In genomic region chr12:103640831-103641230, GRCh38 we compare ENCODE assay signal across 18 cellular contexts. TPM values are rescaled to one million over a fixed set of nuclear protein-coding genes. Genes with fewer than 3 reads are reported as not detected.
A peak's percentile ranks its signal among the peaks of the same experiment; 100 is the strongest.
DNase-seq lines count a peak whose midpoint lies in the region; ATAC-seq, FAIRE-seq and TF ChIP-seq lines count a peak whose summit lies in the region.
"Had no signal": no experiment of that assay in that cellular context is flagged by ENCODE, and none has a peak within 500 bp of the region (broad histone marks: within the 10 kb centered on the region; RNA-seq: fewer than 3 reads in every experiment).

No MANE protein-coding gene starts in this region.

- in situ Hi-C loops in GM13977 (cut with MboI; ENCODE audit: low pct_unique_long_range_greater_than_20kb, low sequenced_read_pairs, unreplicated experiment) (no loop called here), GM12878 (cut with MboI) (no loop called here), G401 (cut with HindIII; ENCODE audit: low sequenced_read_pairs) (no loop called here)

- peaks cover 4% of the 10 kb centered on the region; the same call in 2 of the 3 replicates for H3K9me3 ChIP-seq in GM12878 (replicated peaks; ENCODE audit: control insufficient read depth, insufficient read depth, low read length)
- H3K9me3 ChIP-seq: SJSA1 had no signal

- CTCF ChIA-PET in GM12878 (lab: Yijun Ruan, JAX), result interaction anchor here (2.0 to 2.6 kb wide), 2 partner anchors 8 to 10 kb away, joined by 11 to 13 read pairs; no protein-coding TSS in a partner anchor

- H4K20me1 ChIP-seq in GM12878 (ENCODE audit: control insufficient read depth, insufficient read depth), result no peaks in the 10 kb centered on the region

- H3K4me1 ChIP-seq in GM12878 (ENCODE audit: control insufficient read depth, insufficient read depth, low read length), result peaks cover 4% of the 10 kb centered on the region; the same call in 1 of the 2 replicates
- H3K4me1 ChIP-seq: SJSA1 had no signal

- FAIRE-seq in GM12878 (lab: Jason Lieb, UNC), result no peak

- ATAC-seq in GM21390 (IDR thresholded peaks at IDR 0.05; ENCODE audit: unreplicated experiment) (peak; percentile 84), HG02973 (IDR thresholded peaks at IDR 0.05; ENCODE audit: unreplicated experiment) (peak; percentile 65), GM12878 (peak; percentile 76), GM18858 (IDR thresholded peaks at IDR 0.05; ENCODE audit: unreplicated experiment) (no peak)
- ATAC-seq: PC-3 had no signal

- no peak overlapping the region for H3K4me3 ChIP-seq in GM12878
- H3K4me3 ChIP-seq: SJSA1 had no signal

- RAD21 ChIA-PET in GM12878 (lab: Charles Lee; ENCODE audit: unreplicated experiment), result interaction anchor here (0.8 kb wide), 1 partner anchor 9 kb away, joined by 3 read pairs; no protein-coding TSS in a partner anchor

- H3K27me3 ChIP-seq in GM12878 (replicated peaks in 1 of 2; ENCODE audit: control insufficient read depth in 2 of 2, insufficient read depth in 2 of 2, low read length in 1 of 2), result no peaks in the 10 kb centered on the region
- H3K27me3 ChIP-seq: SJSA1 had no signal

- peak overlapping the region; percentile 51; the same call in 1 of the 2 replicates for H2AFZ ChIP-seq in GM12878 (ENCODE audit: control insufficient read depth, low read depth, low read length)

- H3K9ac ChIP-seq in GM12878 (ENCODE audit: control insufficient read depth, insufficient read depth, low read length), result no peak overlapping the region

- TF ChIP-seq POLR2A in GM12878 (IDR thresholded peaks at IDR 0.05; ENCODE audit: low read depth, low read length), result no peak

- peak; percentile 27 for DNase-seq in GM13977 (ENCODE audit: low spot score)
- DNase-seq in GM12878 (ENCODE audit: low read depth, low spot score), result peak; percentile 12
- no peak for DNase-seq in G401 (ENCODE audit: low spot score)
- no peak for DNase-seq in NCI-H1092 (lab: John Stamatoyannopoulos, UW)
- DNase-seq in central memory CD4-positive, alpha-beta T cell, result no peak
- DNase-seq: DMS 273 treated with DMSO at 0.1 percent for 48 hours, NCI-H1436 treated with DMSO at 0.1 percent for 48 hours, NCI-H2029 treated with DMSO at 0.1 percent for 48 hours, NCI-H2171 treated with DMSO at 0.1 percent for 48 hours, NCI-H748 treated with DMSO at 0.1 percent for 48 hours, PC-3 had no signal

- TF ChIP-seq EP300 in GM12878 (IDR thresholded peaks at IDR 0.05; ENCODE audit: borderline replicate concordance in 1 of 2, control insufficient read depth in 1 of 2, low read depth in 2 of 2, low read length in 2 of 2), result no peak

- no TSS peak for BruUV-seq in GM12878 (replicated peaks; lab: Mats Ljungman, UMichigan)

- H3K4me2 ChIP-seq in GM12878 (ENCODE audit: control insufficient read depth, insufficient read depth), result no peak overlapping the region

- no peaks in the 10 kb centered on the region for H3K79me2 ChIP-seq in GM12878 (ENCODE audit: control insufficient read depth, insufficient read depth, low read length)

- no peaks in the 10 kb centered on the region; a peak in 1 of 4 replicates for H3K36me3 ChIP-seq in GM12878 (ENCODE audit: control insufficient read depth in 2 of 2, insufficient read depth in 2 of 2, low read length in 1 of 2)
- H3K36me3 ChIP-seq: SJSA1 had no signal

- TF ChIP-seq CTCF in GM13977 (IDR thresholded peaks at IDR 0.05; ENCODE audit: extremely low read depth, insufficient read depth, missing control alignments) (no peak), GM12878 (IDR thresholded peaks at IDR 0.05 in 2 of 3, conservative IDR thresholded peaks at IDR 0.05 in 1 of 3; ENCODE audit: control insufficient read depth in 2 of 3, extremely low read depth in 1 of 3, insufficient read depth in 1 of 3, low read depth in 3 of 3, low read length in 3 of 3) (no peak)

- whole genome bisulfite sequencing in GM12878 (ENCODE audit: insufficient coverage, insufficient replicate concordance, low lambda C conversion rate, missing lambda C conversion rate), result 14% methylated on average over 4 of the region's 4 CpGs

- SMC1A ChIA-PET in GM12878 (lab: Charles Lee; ENCODE audit: uncharacterized antibody, unreplicated experiment), result interaction anchor here (0.9 kb wide), 1 partner anchor 8 kb away, joined by 3 read pairs; no protein-coding TSS in a partner anchor

- TF ChIP-seq RAD21 in GM12878 (IDR thresholded peaks at IDR 0.05; ENCODE audit: insufficient read depth, low read depth, low read length), result no peak

- POLR2A ChIA-PET in GM12878 (lab: Charles Lee), result no interaction called here

- no peak overlapping the region; the same call in 1 of the 2 replicates for H3K27ac ChIP-seq in GM12878 (ENCODE audit: control insufficient read depth, insufficient read depth)
- H3K27ac ChIP-seq: C4-2B, HL-60, SJSA1 had no signal

- intact Hi-C loops in GM12878 (cut with micrococcal nuclease; ENCODE audit: unreplicated experiment), result no loop called here

TF ChIP-seq in GM12878, 131 proteins besides CTCF, POLR2A, EP300 and RAD21 (continues in another document):
- TF ChIP-seq, protein P1, sequence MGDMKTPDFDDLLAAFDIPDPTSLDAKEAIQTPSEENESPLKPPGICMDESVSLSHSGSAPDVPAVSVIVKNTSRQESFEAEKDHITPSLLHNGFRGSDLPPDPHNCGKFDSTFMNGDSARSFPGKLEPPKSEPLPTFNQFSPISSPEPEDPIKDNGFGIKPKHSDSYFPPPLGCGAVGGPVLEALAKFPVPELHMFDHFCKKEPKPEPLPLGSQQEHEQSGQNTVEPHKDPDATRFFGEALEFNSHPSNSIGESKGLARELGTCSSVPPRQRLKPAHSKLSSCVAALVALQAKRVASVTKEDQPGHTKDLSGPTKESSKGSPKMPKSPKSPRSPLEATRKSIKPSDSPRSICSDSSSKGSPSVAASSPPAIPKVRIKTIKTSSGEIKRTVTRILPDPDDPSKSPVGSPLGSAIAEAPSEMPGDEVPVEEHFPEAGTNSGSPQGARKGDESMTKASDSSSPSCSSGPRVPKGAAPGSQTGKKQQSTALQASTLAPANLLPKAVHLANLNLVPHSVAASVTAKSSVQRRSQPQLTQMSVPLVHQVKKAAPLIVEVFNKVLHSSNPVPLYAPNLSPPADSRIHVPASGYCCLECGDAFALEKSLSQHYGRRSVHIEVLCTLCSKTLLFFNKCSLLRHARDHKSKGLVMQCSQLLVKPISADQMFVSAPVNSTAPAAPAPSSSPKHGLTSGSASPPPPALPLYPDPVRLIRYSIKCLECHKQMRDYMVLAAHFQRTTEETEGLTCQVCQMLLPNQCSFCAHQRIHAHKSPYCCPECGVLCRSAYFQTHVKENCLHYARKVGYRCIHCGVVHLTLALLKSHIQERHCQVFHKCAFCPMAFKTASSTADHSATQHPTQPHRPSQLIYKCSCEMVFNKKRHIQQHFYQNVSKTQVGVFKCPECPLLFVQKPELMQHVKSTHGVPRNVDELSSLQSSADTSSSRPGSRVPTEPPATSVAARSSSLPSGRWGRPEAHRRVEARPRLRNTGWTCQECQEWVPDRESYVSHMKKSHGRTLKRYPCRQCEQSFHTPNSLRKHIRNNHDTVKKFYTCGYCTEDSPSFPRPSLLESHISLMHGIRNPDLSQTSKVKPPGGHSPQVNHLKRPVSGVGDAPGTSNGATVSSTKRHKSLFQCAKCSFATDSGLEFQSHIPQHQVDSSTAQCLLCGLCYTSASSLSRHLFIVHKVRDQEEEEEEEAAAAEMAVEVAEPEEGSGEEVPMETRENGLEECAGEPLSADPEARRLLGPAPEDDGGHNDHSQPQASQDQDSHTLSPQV (IDR thresholded peaks at IDR 0.05), result no peak
- no peak for TF ChIP-seq CHD2 (IDR thresholded peaks at IDR 0.05; ENCODE audit: borderline replicate concordance, low read depth, low read length)
- TF ChIP-seq RELA (IDR thresholded peaks at IDR 0.05; ENCODE audit: borderline replicate concordance, partially characterized antibody), result no peak
- TF ChIP-seq RAD51 (IDR thresholded peaks at IDR 0.05), result no peak
- no peak for TF ChIP-seq USF1 (IDR thresholded peaks at IDR 0.05; ENCODE audit: borderline replicate concordance, extremely low read length, insufficient read depth, low read depth, low read length)
- no peak for TF ChIP-seq MEF2A (IDR thresholded peaks at IDR 0.05; ENCODE audit: insufficient read depth, low read depth, low read length)

RNA-seq across cellular contexts. Expression of gene STAB2, which starts 53.8 kb away (rescaled TPM):
- 0.29 and 0.31 TPM in 2 replicates for total RNA-seq in GM12878 (2013; cell fraction: nucleolus; rRNA removed)
- total RNA-seq in GM12878 (2014; rRNA removed) (0.11 TPM in 1 of 2 replicates, not detected in the other), GM12878 (2014; rRNA removed; fragmentation: Illumina TruSeq; extraction: Trizol) (not detected in 2 replicates), GM12878 (2021) (not detected in 2 replicates)
- polyA plus RNA-seq in GM12878 (2011; ENCODE audit: low read depth), result not detected
- polyA plus RNA-seq in GM12878 (2011; rRNA removed) (not detected in 2 replicates), GM12878 (2014; fragmentation: Illumina TruSeq; extraction: Trizol) (not detected in 2 replicates), GM12878 (2014; fragmentation: Nextera tagmentation; extraction: Ambion mirVana) (not detected), GM12878 (2014; rRNA removed) (not detected in 2 replicates), GM12878 (2016; fragmentation: Nextera tagmentation; extraction: Ambion mirVana) (under 1 TPM in 1 of 2 experiments, not detected in 1; 0.37 TPM)
- polyA plus RNA-seq in GM12878 (2011; cell fraction: cytosol; rRNA removed), result under 0.01 and 0.02 TPM in 2 replicates
- polyA plus RNA-seq in GM12878 (2011; cell fraction: nucleus; rRNA removed), result 0.03 TPM in 2 replicates
- 0.01 TPM in 2 replicates for polyA plus RNA-seq in GM12878 (2012)
- not detected in 2 replicates for polyA minus RNA-seq in GM12878 (2011; rRNA and poly(A)+ RNA removed)
- not detected in 2 replicates for polyA minus RNA-seq in GM12878 (2011; cell fraction: cytosol; rRNA and poly(A)+ RNA removed)
- not detected in 2 replicates for polyA minus RNA-seq in GM12878 (2011; cell fraction: nucleus; rRNA and poly(A)+ RNA removed)
- not detected in 2 replicates for total RNA-seq in G401 (2014; rRNA removed; shearing (Covaris generic))
- total RNA-seq: NCI-H460, PC-3, SJSA1 had no signal

Comparison
In these comparisons a context has a peak if more than half of its experiments do, and no peak if none do; other contexts are left out.
1. DNase-seq: peak in GM13977 (single experiment) and GM12878 (single experiment); none in G401 (single experiment), NCI-H1092 (single experiment) and central memory CD4-positive, alpha-beta T cell (single experiment).